17 cellular contexts compared by ENCODE assay signal in the genomic region with DNA sequence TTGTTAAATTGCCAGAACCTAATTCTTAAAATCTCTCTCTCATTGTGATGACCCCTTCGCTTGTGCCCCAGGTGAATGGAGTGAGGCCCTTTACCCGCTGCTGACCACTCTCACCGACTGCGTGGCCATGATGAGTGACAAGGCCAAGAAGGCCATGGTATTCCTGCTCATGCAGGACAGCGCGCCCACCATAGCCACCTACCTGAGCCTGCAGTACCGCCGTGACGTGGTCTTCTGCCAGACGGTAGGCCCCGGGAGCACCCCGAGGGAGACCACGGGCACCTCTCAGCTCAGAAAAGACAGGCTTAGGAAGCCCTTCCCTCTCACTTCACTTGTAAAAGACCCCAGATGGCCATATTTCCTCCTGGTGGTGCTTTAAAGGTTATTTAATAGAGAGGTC. TPM values are rescaled to one million over a fixed set of nuclear protein-coding genes. Genes with fewer than 3 reads are reported as not detected.
DNase-seq lines count a peak whose midpoint lies in the region; ATAC-seq and TF ChIP-seq lines count a peak whose summit lies in the region.
"Had no signal": no experiment of that assay in that cellular context is flagged by ENCODE, and none has a peak within 500 bp of the region (broad histone marks: within the 10 kb centered on the region; RNA-seq: fewer than 3 reads in every experiment).

No MANE protein-coding gene starts in this region.

- H3K9me3 Mint-ChIP-seq in activated T-cell treated with anti-CD3 and anti-CD28 coated beads, Interleukin-2, amount 50 U/mL, for 24 hours = no peaks in the 10 kb centered on the region
- H3K9me3 Mint-ChIP-seq in natural killer cell treated with Interleukin-12 subunit alpha and Interleukin-12 subunit beta and Interleukin-15 and Interleukin-18, amount 100 ng/mL, for 72 hours = no peaks in the 10 kb centered on the region
- H3K9me3 Mint-ChIP-seq in natural killer cell = no peaks in the 10 kb centered on the region
- no peaks in the 10 kb centered on the region for H3K9me3 Mint-ChIP-seq in effector memory CD8-positive, alpha-beta T cell
- H3K9me3 Mint-ChIP-seq: H9 had no signal

- no peak for TF ChIP-seq CTCF in natural killer cell (IDR thresholded peaks at IDR 0.05)
- TF ChIP-seq CTCF in GM13976 (IDR thresholded peaks at IDR 0.05; ENCODE audit: borderline replicate concordance, control extremely low read depth, extremely low read depth, insufficient read depth, missing control alignments) = no peak

- H3K27ac Mint-ChIP-seq in activated T-cell treated with anti-CD3 and anti-CD28 coated beads, Interleukin-2, amount 50 U/mL, for 24 hours = peak overlapping the region; percentile 74
- H3K27ac Mint-ChIP-seq in natural killer cell treated with Interleukin-12 subunit alpha and Interleukin-12 subunit beta and Interleukin-15 and Interleukin-18, amount 100 ng/mL, for 72 hours = peak overlapping the region in 1 of 2 donors; percentile 84
- H3K27ac Mint-ChIP-seq in natural killer cell = peak overlapping the region in 1 of 2 donors; percentile 4
- H3K27ac Mint-ChIP-seq in effector memory CD8-positive, alpha-beta T cell = peak overlapping the region; percentile 19 to 38
- H3K27ac Mint-ChIP-seq: B cell had no signal

- H3K4me1 Mint-ChIP-seq in activated T-cell treated with anti-CD3 and anti-CD28 coated beads, Interleukin-2, amount 50 U/mL, for 24 hours (ENCODE audit: low read depth) = peaks cover 14% of the 10 kb centered on the region
- peaks cover 29 to 30% of the 10 kb centered on the region in 2 donors for H3K4me1 Mint-ChIP-seq in natural killer cell treated with Interleukin-12 subunit alpha and Interleukin-12 subunit beta and Interleukin-15 and Interleukin-18, amount 100 ng/mL, for 72 hours (ENCODE audit: low read depth in 2 of 2)
- peaks cover 28 to 36% of the 10 kb centered on the region in 2 donors for H3K4me1 Mint-ChIP-seq in natural killer cell
- peaks cover 17 to 26% of the 10 kb centered on the region in 2 donors for H3K4me1 Mint-ChIP-seq in effector memory CD8-positive, alpha-beta T cell (ENCODE audit: low read depth in 2 of 2)
- H3K4me1 Mint-ChIP-seq: H9 had no signal

- ATAC-seq in natural killer cell treated with Interleukin-12 subunit alpha and Interleukin-12 subunit beta and Interleukin-15 and Interleukin-18, amount 100 ng/mL, for 72 hours = no peak
- no peak for ATAC-seq in natural killer cell
- no peak for ATAC-seq in effector memory CD8-positive, alpha-beta T cell (replicated peaks)

- DNase-seq in activated T-cell treated with anti-CD3 and anti-CD28 coated beads, Interleukin-2, amount 50 U/mL, for 24 hours = no peak
- DNase-seq in activated T-cell treated with anti-CD3 and anti-CD28 coated beads for 4 hours (no peak), natural killer cell (no peak), T-helper 9 cell (no peak), GM13976 (ENCODE audit: low spot score) (no peak), islet precursor cell (no peak)
- DNase-seq in natural killer cell treated with Interleukin-12 subunit alpha and Interleukin-12 subunit beta and Interleukin-15 and Interleukin-18, amount 100 ng/mL, for 72 hours (ENCODE audit: low spot score) = peak; percentile 42
- no peak for DNase-seq in effector memory CD8-positive, alpha-beta T cell
- DNase-seq: Caco-2, H9, KG1, MV-4-11, NCI-H1694 treated with DMSO at 0.1 percent for 48 hours, NCI-H2227 treated with DMSO at 0.1 percent for 48 hours, NCI-H510A treated with DMSO at 0.1 percent for 48 hours, NCI-H774 had no signal

- intact Hi-C loops in natural killer cell (cut with micrococcal nuclease) = no loop called here

- in situ Hi-C loops in GM13976 (cut with MboI; ENCODE audit: low sequenced_read_pairs, unreplicated experiment) = no loop called here

- no peak overlapping the region for H3K4me3 Mint-ChIP-seq in activated T-cell treated with anti-CD3 and anti-CD28 coated beads, Interleukin-2, amount 50 U/mL, for 24 hours
- no peak overlapping the region for H3K4me3 Mint-ChIP-seq in natural killer cell treated with Interleukin-12 subunit alpha and Interleukin-12 subunit beta and Interleukin-15 and Interleukin-18, amount 100 ng/mL, for 72 hours
- H3K4me3 Mint-ChIP-seq in natural killer cell = no peak overlapping the region
- H3K4me3 Mint-ChIP-seq in effector memory CD8-positive, alpha-beta T cell = no peak overlapping the region
- H3K4me3 Mint-ChIP-seq: B cell, H9 had no signal

- H3K36me3 Mint-ChIP-seq in activated T-cell treated with anti-CD3 and anti-CD28 coated beads, Interleukin-2, amount 50 U/mL, for 24 hours (ENCODE audit: low read depth) = peaks cover 86% of the 10 kb centered on the region
- H3K36me3 Mint-ChIP-seq in natural killer cell treated with Interleukin-12 subunit alpha and Interleukin-12 subunit beta and Interleukin-15 and Interleukin-18, amount 100 ng/mL, for 72 hours = peaks cover 10% of the 10 kb centered on the region
- H3K36me3 Mint-ChIP-seq in natural killer cell = peaks cover 13% of the 10 kb centered on the region
- peaks cover 77% of the 10 kb centered on the region for H3K36me3 Mint-ChIP-seq in effector memory CD8-positive, alpha-beta T cell (ENCODE audit: insufficient read depth)

- H3K27me3 Mint-ChIP-seq in activated T-cell treated with anti-CD3 and anti-CD28 coated beads, Interleukin-2, amount 50 U/mL, for 24 hours = no peaks in the 10 kb centered on the region
- H3K27me3 Mint-ChIP-seq in natural killer cell treated with Interleukin-12 subunit alpha and Interleukin-12 subunit beta and Interleukin-15 and Interleukin-18, amount 100 ng/mL, for 72 hours = no peaks in the 10 kb centered on the region
- H3K27me3 Mint-ChIP-seq in natural killer cell (ENCODE audit: low read depth in 2 of 2) = no peaks in the 10 kb centered on the region
- no peaks in the 10 kb centered on the region for H3K27me3 Mint-ChIP-seq in effector memory CD8-positive, alpha-beta T cell
- H3K27me3 Mint-ChIP-seq: B cell had no signal

RNA-seq across cellular contexts. Expression of gene COA5, which starts 44.9 kb away (rescaled TPM):
- total RNA-seq in natural killer cell treated with Interleukin-12 subunit alpha and Interleukin-12 subunit beta and Interleukin-15 and Interleukin-18, amount 100 ng/mL, for 72 hours = 10 to 100 TPM; 16.6 to 21.4 TPM
- 10 to 100 TPM; 27.4 to 39.6 (median 36.1) TPM for total RNA-seq in natural killer cell

RNA-seq across cellular contexts. Expression of gene UNC50, which starts 45.0 kb away (rescaled TPM):
- total RNA-seq in natural killer cell treated with Interleukin-12 subunit alpha and Interleukin-12 subunit beta and Interleukin-15 and Interleukin-18, amount 100 ng/mL, for 72 hours = 10 to 100 TPM; 29.6 to 31.8 TPM
- 10 to 100 TPM; 30.8 to 40.5 (median 32.1) TPM for total RNA-seq in natural killer cell
